In genomic region chr12:2064078-2064507, GRCh38 we compare ENCODE assay signal across 8 cellular contexts. TPM values are rescaled to one million over a fixed set of nuclear protein-coding genes. Genes with fewer than 3 reads are reported as not detected.
A peak's percentile ranks its signal among the peaks of the same experiment; 100 is the strongest.
DNase-seq lines count a peak whose midpoint lies in the region; ATAC-seq, FAIRE-seq and TF ChIP-seq lines count a peak whose summit lies in the region.

No MANE protein-coding gene starts in this region.

- H3K9me3 ChIP-seq in heart left ventricle, result no peaks in the 10 kb centered on the region
- H3K9me3 ChIP-seq in keratinocyte (ENCODE audit: control insufficient read depth, low read depth, low read length), result no peaks in the 10 kb centered on the region
- H3K9me3 ChIP-seq in aorta (ENCODE audit: control insufficient read depth, low read length), result no peaks in the 10 kb centered on the region
- no peaks in the 10 kb centered on the region for H3K9me3 ChIP-seq in endodermal cell (ENCODE audit: control insufficient read depth, low read length)

- H3K4me1 ChIP-seq in heart left ventricle, result peaks cover 0 to 77% (median 32%) of the 10 kb centered on the region in 12 donors
- no peaks in the 10 kb centered on the region for H3K4me1 ChIP-seq in keratinocyte (ENCODE audit: control insufficient read depth, extremely low read depth, insufficient read depth, low read length)
- peaks cover 2 to 4% of the 10 kb centered on the region in 2 donors for H3K4me1 ChIP-seq in aorta (ENCODE audit: control insufficient read depth in 1 of 2, insufficient read depth in 2 of 2, low read length in 2 of 2)
- H3K4me1 ChIP-seq in endodermal cell (ENCODE audit: control insufficient read depth, insufficient read depth, low read length), result no peaks in the 10 kb centered on the region

- H3K27me3 ChIP-seq in heart left ventricle (no peaks in the 10 kb centered on the region), keratinocyte (ENCODE audit: control insufficient read depth, extremely low read depth, insufficient read depth, low read length) (peaks cover 2% of the 10 kb centered on the region), aorta (ENCODE audit: control insufficient read depth in 1 of 2, insufficient read depth in 2 of 2, low read length in 1 of 2) (no peaks in the 10 kb centered on the region), endodermal cell (ENCODE audit: control insufficient read depth, insufficient read depth, low read length, poor library complexity, severe bottlenecking) (no peaks in the 10 kb centered on the region)

- TF ChIP-seq CTCF in heart left ventricle (IDR thresholded peaks at IDR 0.05), result no peak
- no peak for TF ChIP-seq CTCF in WI38 (IDR thresholded peaks at IDR 0.05; ENCODE audit: low read depth, low read length)
- TF ChIP-seq CTCF in keratinocyte (optimal IDR thresholded peaks at IDR 0.05 in 1 of 3, IDR thresholded peaks at IDR 0.05 in 1 of 3, conservative IDR thresholded peaks at IDR 0.05 in 1 of 3; ENCODE audit: extremely low read depth in 1 of 3, insufficient read depth in 2 of 3, low read length in 3 of 3), result no peak
- no peak for TF ChIP-seq CTCF in endodermal cell (conservative IDR thresholded peaks at IDR 0.05)

- intact Hi-C loops in heart left ventricle (cut with DNase I) (loop anchor here in 4 of 10 donors (5.0 to 10.0 kb wide), 4 partner anchors 48 to 521 kb away; no protein-coding TSS in a partner anchor), Right ventricle myocardium superior (cut with DNase I) (no loop called here), aorta (cut with DNase I) (no loop called here)

- peak; percentile 43 for FAIRE-seq in keratinocyte (lab: Jason Lieb, UNC)

- H3K9ac ChIP-seq in keratinocyte (ENCODE audit: control insufficient read depth, extremely low read depth, insufficient read depth, low read length) (no peak overlapping the region), endodermal cell (ENCODE audit: extremely low read depth, low read length, poor library complexity, severe bottlenecking) (no peak overlapping the region)

- dilution Hi-C loops in keratinocyte (cut with MboI; ENCODE audit: extremely low pct_ligation_motif_present, low sequenced_read_pairs), result no loop called here

- H3K4me3 ChIP-seq in heart left ventricle (peak overlapping the region in 6 of 12 donors; percentile 1 to 37 (median 18)), WI38 (ENCODE audit: low read depth, low read length) (peak overlapping the region; percentile 28), keratinocyte (ENCODE audit: control insufficient read depth in 2 of 3, extremely low read depth in 1 of 3, insufficient read depth in 2 of 3, low read depth in 1 of 3, low read length in 3 of 3) (no peak overlapping the region), aorta (ENCODE audit: low read length in 2 of 2) (peak overlapping the region in 1 of 2 donors; percentile 6), endodermal cell (ENCODE audit: low read length) (no peak overlapping the region)

- no peak overlapping the region for H3K4me3 Mint-ChIP-seq in endodermal cell

- H3K27me3 Mint-ChIP-seq in endodermal cell (ENCODE audit: insufficient read depth), result peaks cover 6% of the 10 kb centered on the region

- DNase-seq in heart left ventricle, result no peak
- DNase-seq in Right ventricle myocardium superior, result no peak
- DNase-seq in keratinocyte (ENCODE audit: low read depth, low spot score), result no peak
- no peak for DNase-seq in aorta
- DNase-seq in endodermal cell, result no peak
- DNase-seq in NCI-H2196 treated with DMSO at 0.1 percent for 48 hours (lab: John Stamatoyannopoulos, UW; ENCODE audit: unreplicated experiment), result no peak
- DNase-seq in RKO (ENCODE audit: low spot score), result no peak

- no peaks in the 10 kb centered on the region for H3K9me1 ChIP-seq in keratinocyte (ENCODE audit: control insufficient read depth, extremely low read depth, insufficient read depth, low read length)

- TF ChIP-seq POLR2A in heart left ventricle (IDR thresholded peaks at IDR 0.05), result no peak

- H3K27ac ChIP-seq in heart left ventricle (peak overlapping the region in 11 of 12 donors; percentile 18 to 91 (median 62)), keratinocyte (ENCODE audit: control insufficient read depth, insufficient read depth, low read length) (no peak overlapping the region), aorta (ENCODE audit: low read depth in 1 of 2, low read length in 2 of 2) (peak overlapping the region in 1 of 2 donors; percentile 70), endodermal cell (ENCODE audit: low read depth, low read length) (no peak overlapping the region)

- ATAC-seq in heart left ventricle (peak in 3 of 4 donors; percentile 28 to 44 (median 30)), Right ventricle myocardium superior (ENCODE audit: poor library complexity) (no peak), aorta (ENCODE audit: low FRiP score) (peak; percentile 20)

- no peaks in the 10 kb centered on the region for H3K36me3 Mint-ChIP-seq in endodermal cell (ENCODE audit: low read depth)

- no peaks in the 10 kb centered on the region for H3K79me2 ChIP-seq in keratinocyte (ENCODE audit: control insufficient read depth, insufficient read depth, low read length)

- peaks cover 10% of the 10 kb centered on the region for H3K4me1 Mint-ChIP-seq in endodermal cell

- peaks cover under 1% of the 10 kb centered on the region for H3K9me3 Mint-ChIP-seq in endodermal cell

- H4K20me1 ChIP-seq in keratinocyte (ENCODE audit: control insufficient read depth, extremely low read depth, insufficient read depth, low read length), result no peaks in the 10 kb centered on the region

- peak overlapping the region; percentile 34 for H2AFZ ChIP-seq in keratinocyte (ENCODE audit: control insufficient read depth, low read length)

- no peak overlapping the region for H3K27ac Mint-ChIP-seq in endodermal cell

- peaks cover 0 to 16% (median 0%) of the 10 kb centered on the region in 9 donors for H3K36me3 ChIP-seq in heart left ventricle
- H3K36me3 ChIP-seq in keratinocyte (ENCODE audit: control insufficient read depth in 2 of 2, extremely low read depth in 1 of 2, insufficient read depth in 2 of 2, low read length in 2 of 2), result no peaks in the 10 kb centered on the region
- no peaks in the 10 kb centered on the region for H3K36me3 ChIP-seq in aorta (ENCODE audit: control insufficient read depth in 1 of 2, insufficient read depth in 2 of 2, low read length in 1 of 2)
- no peaks in the 10 kb centered on the region for H3K36me3 ChIP-seq in endodermal cell (ENCODE audit: control insufficient read depth, insufficient read depth, low read length)

- WGBS in heart left ventricle, 4 donors, result 12 to 34% (median 17%) methylated on average over 5 of the region's 5 CpGs
- 1 to 3% methylated on average over 5 of the region's 5 CpGs for WGBS in aorta, 2 donors
- 83 to 97% methylated on average over 4 to 5 of the region's 5 CpGs for WGBS in endodermal cell (ENCODE audit: insufficient coverage in 1 of 2, insufficient read length in 1 of 2), 2 experiments

- H3K4me2 ChIP-seq in keratinocyte (ENCODE audit: control insufficient read depth, extremely low read depth, insufficient read depth, low read depth, low read length), result peak overlapping the region; percentile 12

RNA-seq across cellular contexts. Expression of gene CACNA1C, which starts 11.3 kb away (rescaled TPM):
- total RNA-seq in heart left ventricle (100 to 1,000 TPM in 8 of 9 donors, 10 to 100 TPM in 1; 77.6 to 196 (median 165) TPM), Right ventricle myocardium superior (151 TPM), aorta (100 to 1,000 TPM in 1 of 2 donors, 10 to 100 TPM in 1; 70.4 to 114 TPM), endodermal cell (1 to 10 TPM in 1 of 2 donors, under 1 TPM in 1; 0.86 to 6.3 TPM)
- polyA plus RNA-seq in heart left ventricle (10 to 100 TPM; 41.9 to 68.2 TPM), keratinocyte (not detected in 3 replicates), aorta (10 to 100 TPM in 1 of 2 donors, 1 to 10 TPM in 1; 4.3 to 22.1 TPM)
- not detected for polyA plus RNA-seq in keratinocyte (2011; ENCODE audit: low read depth)
- not detected in 2 replicates for polyA plus RNA-seq in keratinocyte (2011; cell fraction: cytosol; rRNA removed)
- 0.03 TPM in 1 of 2 replicates, not detected in the other for polyA plus RNA-seq in keratinocyte (2011; cell fraction: nucleus; rRNA removed)
- polyA plus RNA-seq in keratinocyte (2012; ENCODE audit: low replicate concordance), result not detected in 2 replicates
- 0.03 TPM in 1 of 3 replicates, not detected in the others for polyA minus RNA-seq in keratinocyte
- polyA minus RNA-seq in keratinocyte (2011; cell fraction: cytosol; rRNA and poly(A)+ RNA removed), result not detected
- polyA minus RNA-seq in keratinocyte (2011; cell fraction: nucleus; rRNA and poly(A)+ RNA removed), result not detected in 2 replicates
- 1.3 TPM for polyA plus RNA-seq in endodermal cell (2013, experiment 1 of 2)
- 2.6 TPM for polyA plus RNA-seq in endodermal cell (2013, experiment 2 of 2)

RNA-seq across cellular contexts. Expression of gene DCP1B, which starts 59.8 kb away (rescaled TPM):
- total RNA-seq in heart left ventricle (1 to 10 TPM; 1.4 to 5.4 (median 2.4) TPM), Right ventricle myocardium superior (1.6 TPM), aorta (10 to 100 TPM; 14.5 to 16.9 TPM), endodermal cell (10 to 100 TPM; 18.3 to 35.4 TPM)
- polyA plus RNA-seq in heart left ventricle (1 to 10 TPM; 1.3 to 5.7 TPM), keratinocyte (9.7 to 12.2 TPM (median 10.6 TPM) in 3 replicates), aorta (10 to 100 TPM in 1 of 2 donors, 1 to 10 TPM in 1; 8.0 to 10.0 TPM)
- polyA plus RNA-seq in keratinocyte (2011; ENCODE audit: low read depth), result 9.3 TPM
- polyA plus RNA-seq in keratinocyte (2011; cell fraction: cytosol; rRNA removed), result 8.4 and 11.0 TPM in 2 replicates
- polyA plus RNA-seq in keratinocyte (2011; cell fraction: nucleus; rRNA removed), result 10.5 and 11.7 TPM in 2 replicates
- polyA plus RNA-seq in keratinocyte (2012; ENCODE audit: low replicate concordance), result 4.6 and 4.8 TPM in 2 replicates
- 6.2 to 10.0 TPM (median 8.0 TPM) in 3 replicates for polyA minus RNA-seq in keratinocyte
- polyA minus RNA-seq in keratinocyte (2011; cell fraction: cytosol; rRNA and poly(A)+ RNA removed), result 6.5 TPM
- 3.8 and 6.9 TPM in 2 replicates for polyA minus RNA-seq in keratinocyte (2011; cell fraction: nucleus; rRNA and poly(A)+ RNA removed)
- 26.9 TPM for polyA plus RNA-seq in endodermal cell (2013, experiment 1 of 2)
- polyA plus RNA-seq in endodermal cell (2013, experiment 2 of 2), result 25.0 TPM

Comparison
In these comparisons a context has a peak if more than half of its experiments do, and no peak if none do; other contexts are left out.
1. H3K27ac ChIP-seq: peak in heart left ventricle (11 of 12); none in keratinocyte (single experiment) and endodermal cell (single experiment).
2. RNA of gene CACNA1C, which starts 11.3 kb away (total RNA-seq): 77.6 to 196 TPM in heart left ventricle, 151 TPM in Right ventricle myocardium superior (single experiment) and 70.4 to 114 TPM in aorta; 0.86 to 6.3 TPM in endodermal cell; every median in the first group is over 4 times any median in the second.